Comparison of ENCODE assay signal across 1 cellular context in the genomic region with DNA sequence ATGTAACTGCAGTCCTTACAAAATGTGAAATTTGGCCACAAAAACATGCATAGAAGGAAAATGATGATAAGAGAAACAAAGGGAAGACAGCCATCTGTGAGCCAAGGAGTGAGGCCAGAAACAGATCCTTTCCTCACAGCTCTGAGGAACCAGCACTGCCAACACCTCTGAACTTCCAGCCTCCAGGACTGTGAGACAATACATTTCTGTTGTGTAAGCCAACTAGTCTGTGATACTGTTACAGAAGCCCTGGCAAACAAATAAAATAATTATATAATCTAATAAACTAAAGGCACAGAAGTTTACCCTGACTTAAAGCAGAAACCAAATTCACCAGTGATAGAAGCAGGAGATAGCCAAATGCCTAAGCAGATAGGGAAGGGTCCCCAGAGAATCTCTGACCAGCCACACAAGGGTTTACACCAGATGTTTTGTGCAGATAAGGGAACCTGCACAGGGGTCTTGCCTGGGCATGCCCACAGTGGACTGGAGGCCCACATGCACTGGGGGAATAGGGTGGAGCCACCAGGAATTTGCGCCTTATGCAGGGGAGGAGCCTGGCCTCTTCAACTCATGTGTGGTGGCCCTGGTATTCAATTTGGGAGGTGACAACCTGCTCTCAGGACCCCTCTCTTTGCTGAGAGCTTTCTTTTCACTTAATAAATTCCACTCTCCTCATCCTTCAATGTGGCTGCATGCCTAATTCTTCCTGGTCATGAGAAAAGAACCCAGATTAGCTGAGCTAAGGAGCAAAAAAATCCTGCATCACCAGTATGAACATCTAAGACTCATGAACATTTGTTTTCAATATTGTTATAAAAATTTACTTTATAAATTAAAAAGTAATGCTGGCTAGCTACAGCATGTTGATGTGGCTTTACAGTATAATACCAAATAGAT.
TF ChIP-seq lines count a peak whose summit lies in the region.

No MANE protein-coding gene starts in this region.

TF ChIP-seq in K562, 482 proteins besides CTCF, POLR2A, EP300 and RAD21 (continued from another document):
- TF ChIP-seq RB1 (IDR thresholded peaks at IDR 0.05; ENCODE audit: low read depth), result no peak
